12 cellular contexts compared by ENCODE assay signal in the genomic region with DNA sequence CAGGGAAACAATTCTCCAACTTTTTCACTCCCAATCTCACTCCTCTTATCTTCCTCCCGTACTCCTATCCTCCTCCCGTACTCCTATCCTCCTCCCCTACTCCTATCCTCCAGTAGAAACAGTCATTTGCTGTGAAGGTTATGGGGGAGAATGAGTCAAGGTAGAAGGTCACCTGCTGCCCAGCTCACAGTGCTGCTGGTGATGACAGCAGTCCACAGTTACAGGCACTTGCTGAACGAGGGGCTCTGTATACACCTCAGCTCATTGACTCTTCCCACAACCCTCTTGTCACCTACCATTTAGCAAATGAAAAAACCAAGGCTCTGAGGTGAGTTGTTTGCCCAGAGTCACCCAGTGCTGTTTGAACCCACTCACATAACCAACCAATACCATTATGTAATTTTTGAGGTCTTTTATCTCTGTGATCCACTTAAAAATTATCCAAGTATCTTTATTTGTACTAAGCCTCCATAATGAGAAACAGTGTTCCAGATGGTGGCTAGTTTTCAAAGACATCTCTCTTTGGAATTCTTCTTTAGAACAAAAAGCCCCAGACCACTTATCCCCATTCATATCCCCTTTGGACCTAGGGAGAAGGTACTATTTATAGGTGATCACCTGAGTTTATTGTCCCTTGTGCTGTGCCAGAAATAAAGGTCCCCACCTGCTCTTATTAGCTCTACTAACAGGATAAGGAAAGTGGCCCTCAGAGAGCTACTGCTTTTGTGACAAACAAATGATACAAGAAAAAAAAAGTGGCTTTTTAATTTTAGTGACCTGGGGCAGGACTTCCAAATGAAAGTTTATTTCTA. TPM values are rescaled to one million over a fixed set of nuclear protein-coding genes. Genes with fewer than 3 reads are reported as not detected.
DNase-seq lines count a peak whose midpoint lies in the region; ATAC-seq and TF ChIP-seq lines count a peak whose summit lies in the region.
"Had no signal": no experiment of that assay in that cellular context is flagged by ENCODE, and none has a peak within 500 bp of the region (broad histone marks: within the 10 kb centered on the region; RNA-seq: fewer than 3 reads in every experiment).

No MANE protein-coding gene starts in this region.

- peaks cover 78% of the 10 kb centered on the region for H3K36me3 Mint-ChIP-seq in activated CD4-positive, alpha-beta T cell treated with anti-CD3 and anti-CD28 coated beads, Interleukin-2, amount 10 ng/mL, durations not matched to agents 24 days and 14 days (ENCODE audit: low read depth)
- H3K36me3 Mint-ChIP-seq in activated naive CD8-positive, alpha-beta T cell treated with anti-CD3 and anti-CD28 coated beads, Interleukin-2, amount 50 U/mL, for 24 hours (ENCODE audit: low read depth): peaks cover 63% of the 10 kb centered on the region
- peaks cover 17% of the 10 kb centered on the region for H3K36me3 Mint-ChIP-seq in progenitor cell of endocrine pancreas (ENCODE audit: insufficient read depth)

- H3K9me3 Mint-ChIP-seq in activated CD4-positive, alpha-beta T cell treated with anti-CD3 and anti-CD28 coated beads, Interleukin-2, amount 10 ng/mL, durations not matched to agents 24 days and 14 days: no peaks in the 10 kb centered on the region
- H3K9me3 Mint-ChIP-seq in activated naive CD8-positive, alpha-beta T cell treated with anti-CD3 and anti-CD28 coated beads, Interleukin-2, amount 50 U/mL, for 24 hours: no peaks in the 10 kb centered on the region
- no peaks in the 10 kb centered on the region for H3K9me3 Mint-ChIP-seq in progenitor cell of endocrine pancreas (ENCODE audit: low read depth)
- H3K9me3 Mint-ChIP-seq: naive B cell had no signal

- H3K36me3 ChIP-seq in MG63: peaks cover 52% of the 10 kb centered on the region

- no peaks in the 10 kb centered on the region for H3K27me3 ChIP-seq in MG63

- TF ChIP-seq CTCF in progenitor cell of endocrine pancreas (IDR thresholded peaks at IDR 0.05; ENCODE audit: unreplicated experiment): no peak

- H3K4me3 Mint-ChIP-seq in activated CD4-positive, alpha-beta T cell treated with anti-CD3 and anti-CD28 coated beads, Interleukin-2, amount 10 ng/mL, durations not matched to agents 24 days and 14 days: peak overlapping the region; percentile 4
- H3K4me3 Mint-ChIP-seq in activated naive CD8-positive, alpha-beta T cell treated with anti-CD3 and anti-CD28 coated beads, Interleukin-2, amount 50 U/mL, for 24 hours: peak overlapping the region; percentile 44
- no peak overlapping the region for H3K4me3 Mint-ChIP-seq in progenitor cell of endocrine pancreas (ENCODE audit: low read depth)

- peaks cover 72% of the 10 kb centered on the region for H3K4me1 Mint-ChIP-seq in activated CD4-positive, alpha-beta T cell treated with anti-CD3 and anti-CD28 coated beads, Interleukin-2, amount 10 ng/mL, durations not matched to agents 24 days and 14 days
- H3K4me1 Mint-ChIP-seq in activated naive CD8-positive, alpha-beta T cell treated with anti-CD3 and anti-CD28 coated beads, Interleukin-2, amount 50 U/mL, for 24 hours: peaks cover 88% of the 10 kb centered on the region
- H3K4me1 Mint-ChIP-seq in progenitor cell of endocrine pancreas (ENCODE audit: low read depth): no peaks in the 10 kb centered on the region

- peak overlapping the region; percentile 71 for H3K27ac Mint-ChIP-seq in activated CD4-positive, alpha-beta T cell treated with anti-CD3 and anti-CD28 coated beads, Interleukin-2, amount 10 ng/mL, durations not matched to agents 24 days and 14 days
- H3K27ac Mint-ChIP-seq in activated naive CD8-positive, alpha-beta T cell treated with anti-CD3 and anti-CD28 coated beads, Interleukin-2, amount 50 U/mL, for 24 hours: peak overlapping the region; percentile 90
- H3K27ac Mint-ChIP-seq in progenitor cell of endocrine pancreas: peak overlapping the region; percentile 80

- no peak for DNase-seq in activated CD4-positive, alpha-beta T cell treated with anti-CD3 and anti-CD28 coated beads, Interleukin-2, amount 10 ng/mL, durations not matched to agents 24 days and 14 days
- no peak for DNase-seq in activated CD4-positive, alpha-beta T cell treated with anti-CD3 and anti-CD28 coated beads for 48 hours
- DNase-seq in NCI-H2029 treated with DMSO at 0.1 percent for 48 hours (lab: John Stamatoyannopoulos, UW): peak; percentile 97
- no peak for DNase-seq in activated naive CD8-positive, alpha-beta T cell treated with anti-CD3 and anti-CD28 coated beads, Interleukin-2, amount 50 U/mL, for 24 hours
- DNase-seq in progenitor cell of endocrine pancreas (ENCODE audit: low spot score, unreplicated experiment): no peak
- no peak for DNase-seq in MG63
- no peak for DNase-seq in stimulated activated CD4-positive, alpha-beta T cell treated with anti-CD3 and anti-CD28 coated beads, Interleukin-15, amount 100 ng/mL, for 24 hours
- DNase-seq: cerebellar nuclear complex, GM23248, naive B cell, T-helper 2 cell had no signal

- H3K9me3 ChIP-seq in MG63: no peaks in the 10 kb centered on the region

- peak; percentile 63 for ATAC-seq in activated naive CD8-positive, alpha-beta T cell treated with anti-CD3 and anti-CD28 coated beads, Interleukin-2, amount 50 U/mL, for 24 hours
- no peak for ATAC-seq in HG03520 (IDR thresholded peaks at IDR 0.05; ENCODE audit: unreplicated experiment)

- H3K4me3 ChIP-seq in MG63: no peak overlapping the region
- H3K4me3 ChIP-seq: GM23248 had no signal

- intact Hi-C loops in activated CD4-positive, alpha-beta T cell treated with anti-CD3 and anti-CD28 coated beads, Interleukin-2, amount 10 ng/mL, durations not matched to agents 24 days and 14 days (cut with micrococcal nuclease): loop anchor here (5.0 kb wide), 2 partner anchors 226 to 451 kb away; a partner anchor contains a TSS

- no peaks in the 10 kb centered on the region for H3K27me3 Mint-ChIP-seq in activated CD4-positive, alpha-beta T cell treated with anti-CD3 and anti-CD28 coated beads, Interleukin-2, amount 10 ng/mL, durations not matched to agents 24 days and 14 days
- no peaks in the 10 kb centered on the region for H3K27me3 Mint-ChIP-seq in activated naive CD8-positive, alpha-beta T cell treated with anti-CD3 and anti-CD28 coated beads, Interleukin-2, amount 50 U/mL, for 24 hours
- H3K27me3 Mint-ChIP-seq in progenitor cell of endocrine pancreas: no peaks in the 10 kb centered on the region
- H3K27me3 Mint-ChIP-seq: naive B cell had no signal

RNA-seq across cellular contexts. Expression of a gene that starts 53.2 kb away (rescaled TPM):
- total RNA-seq in activated CD4-positive, alpha-beta T cell treated with anti-CD3 and anti-CD28 coated beads, Interleukin-2, amount 10 ng/mL, durations not matched to agents 24 days and 14 days: 61.4 and 62.9 TPM in 2 replicates
- 26.0 and 27.7 TPM in 2 replicates for total RNA-seq in progenitor cell of endocrine pancreas
- 35.3 and 37.1 TPM in 2 replicates for total RNA-seq in MG63 (2014; rRNA removed; shearing (Covaris generic); ENCODE audit: low replicate concordance)
